In the genomic region with DNA sequence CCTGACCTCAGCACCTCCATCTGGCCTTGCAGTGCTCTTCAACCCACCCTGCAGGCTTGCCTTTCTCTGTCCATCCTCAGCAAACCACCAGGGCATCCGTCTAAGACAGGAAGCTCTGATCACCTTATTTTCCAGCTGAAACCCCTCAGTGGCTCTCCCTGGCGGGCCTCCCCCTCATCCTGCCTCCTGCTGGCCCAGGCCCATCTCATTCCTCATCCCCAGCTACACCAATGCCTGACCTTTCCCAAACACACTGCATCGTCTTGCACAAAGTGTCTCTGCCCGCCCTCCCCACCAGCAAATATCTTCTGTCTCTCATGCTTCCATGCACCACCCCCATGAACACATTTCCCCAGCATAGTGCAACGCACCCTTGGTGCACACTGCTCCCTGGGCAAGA, we compare ENCODE assay signal across 14 cellular contexts.
DNase-seq lines count a peak whose midpoint lies in the region; ATAC-seq and TF ChIP-seq lines count a peak whose summit lies in the region.
"Had no signal": no experiment of that assay in that cellular context is flagged by ENCODE, and none has a peak within 500 bp of the region (broad histone marks: within the 10 kb centered on the region; RNA-seq: fewer than 3 reads in every experiment).

No MANE protein-coding gene starts in this region.

- no peak for TF ChIP-seq CTCF in OCI-LY7 (conservative IDR thresholded peaks at IDR 0.05; ENCODE audit: low read length)

- H3K4me3 ChIP-seq in OCI-LY7 (ENCODE audit: low read depth, low read length, poor library complexity, severe bottlenecking) (no peak overlapping the region), trophoblast cell (ENCODE audit: low read depth, low read length) (peak overlapping the region; percentile 25)

- no peak overlapping the region for H2BK120ac ChIP-seq in trophoblast cell (ENCODE audit: insufficient read depth, low read length, poor library complexity)

- no TSS peak for BruUV-seq in OCI-LY7 (replicated peaks; lab: Mats Ljungman, UMichigan)

- peaks cover 46 to 49% of the 10 kb centered on the region in 2 donors for H3K4me1 Mint-ChIP-seq in immature natural killer cell

- H3K36me3 Mint-ChIP-seq in immature natural killer cell, result no peaks in the 10 kb centered on the region

- no peak overlapping the region for H2BK5ac ChIP-seq in trophoblast cell (ENCODE audit: low read depth, low read length, poor library complexity)

- H3K4me2 ChIP-seq in OCI-LY7 (ENCODE audit: low read length) (no peak overlapping the region), trophoblast cell (ENCODE audit: low read length) (no peak overlapping the region)

- H3K9ac ChIP-seq in trophoblast cell (ENCODE audit: low read length), result no peak overlapping the region

- no peak overlapping the region for H4K8ac ChIP-seq in trophoblast cell (ENCODE audit: low read depth, low read length)

- H3K4me3 Mint-ChIP-seq in immature natural killer cell, result no peak overlapping the region

- H3K14ac ChIP-seq in trophoblast cell (ENCODE audit: low read length), result no peak overlapping the region

- peak overlapping the region; percentile 23 for H3K18ac ChIP-seq in trophoblast cell (ENCODE audit: low read length)

- peaks cover 30% of the 10 kb centered on the region for H3K79me1 ChIP-seq in trophoblast cell (ENCODE audit: low read length)

- H2AFZ ChIP-seq in OCI-LY7 (ENCODE audit: low read length) (0 out of 2 replicates have a peak overlapping the region, but pooled peaks have one; percentile 58), trophoblast cell (ENCODE audit: insufficient read depth, low read length, poor library complexity) (no peak overlapping the region)

- H3K27ac Mint-ChIP-seq in immature natural killer cell, result peak overlapping the region in 5 of 6 donors; percentile 20 to 97 (median 67)

- no peak overlapping the region for H2BK12ac ChIP-seq in trophoblast cell (ENCODE audit: low read length)

- H3K9me3 Mint-ChIP-seq in immature natural killer cell, result no peaks in the 10 kb centered on the region

- H3K4me1 ChIP-seq in OCI-LY7 (ENCODE audit: insufficient read depth, low read length, poor library complexity, severe bottlenecking) (peaks cover 52% of the 10 kb centered on the region), trophoblast cell (ENCODE audit: control insufficient read depth in 1 of 2, insufficient read depth in 2 of 2, low read length in 2 of 2) (peaks cover 27 to 40% of the 10 kb centered on the region in 2 experiments)

- DNase-seq in activated CD8-positive, alpha-beta memory T cell treated with anti-CD3 and anti-CD28 coated beads for 24 hours, result peak; percentile 43
- DNase-seq in activated CD8-positive, alpha-beta memory T cell treated with anti-CD3 and anti-CD28 coated beads, Interleukin-2, amount 50 U/mL, for 4 hours, result no peak
- DNase-seq in OCI-LY7 (ENCODE audit: low spot score), result no peak
- DNase-seq in immature natural killer cell, result no peak
- no peak for DNase-seq in trophoblast cell
- no peak for DNase-seq in stimulated activated CD4-positive, alpha-beta T cell treated with anti-CD3 and anti-CD28 coated beads, Interleukin-2, amount 100 ng/mL, for 48 hours
- DNase-seq: AML-193, Calu3, Karpas-422, NCI-H1105 treated with DMSO at 0.1 percent for 48 hours, NCI-H187, NCI-H69 had no signal

- H3K27me3 Mint-ChIP-seq in immature natural killer cell (ENCODE audit: low read depth in 3 of 3), result peaks cover 11 to 21% (median 13%) of the 10 kb centered on the region in 3 donors

- H3K27me3 ChIP-seq in trophoblast cell (ENCODE audit: insufficient read depth, low read length), result no peaks in the 10 kb centered on the region

- H3K4ac ChIP-seq in trophoblast cell (ENCODE audit: low read depth, low read length), result no peak overlapping the region

- no peaks in the 10 kb centered on the region for H3K9me2 ChIP-seq in OCI-LY7 (ENCODE audit: insufficient read depth, low read length)

- H3K27ac ChIP-seq in OCI-LY7 (ENCODE audit: low read depth, low read length, poor library complexity, severe bottlenecking), result no peak overlapping the region
- H3K27ac ChIP-seq in trophoblast cell (ENCODE audit: low read depth, low read length), result no peak overlapping the region

- intact Hi-C loops in OCI-LY7 (cut with micrococcal nuclease; ENCODE audit: unreplicated experiment), result no loop called here

- no peaks in the 10 kb centered on the region for H4K20me1 ChIP-seq in OCI-LY7 (ENCODE audit: insufficient read depth, low read length)

- POLR2A ChIA-PET in OCI-LY7 (lab: Charles Lee), result interaction anchor here (0.6 to 1.5 kb wide), 5 partner anchors 12 to 493 kb away, joined by 3 to 4 read pairs (median 3); no protein-coding TSS in a partner anchor

- peak overlapping the region; percentile 21 for H2AK5ac ChIP-seq in trophoblast cell (ENCODE audit: low read length)

- ATAC-seq in HG03469 (IDR thresholded peaks at IDR 0.05; ENCODE audit: unreplicated experiment) (no peak), HG02840 (IDR thresholded peaks at IDR 0.05; ENCODE audit: low FRiP score, unreplicated experiment) (no peak)

- H3K79me2 ChIP-seq in OCI-LY7 (ENCODE audit: insufficient read depth, low read depth, low read length), result no peaks in the 10 kb centered on the region
- peaks cover 2% of the 10 kb centered on the region for H3K79me2 ChIP-seq in trophoblast cell (ENCODE audit: control insufficient read depth, insufficient read depth, low read length, poor library complexity)

- H3K9me3 ChIP-seq in OCI-LY7 (ENCODE audit: low read length) (peaks cover 4% of the 10 kb centered on the region; the same call in 1 of the 2 replicates), trophoblast cell (ENCODE audit: insufficient read depth, low read depth, low read length) (peaks cover 2% of the 10 kb centered on the region)

- H3K23ac ChIP-seq in trophoblast cell (ENCODE audit: low read length), result no peak overlapping the region

- H3K36me3 ChIP-seq in OCI-LY7 (ENCODE audit: insufficient read depth, low read length) (no peaks in the 10 kb centered on the region), trophoblast cell (ENCODE audit: control insufficient read depth in 1 of 2, insufficient read depth in 2 of 2, low read length in 2 of 2) (no peaks in the 10 kb centered on the region)

- H4K91ac ChIP-seq in trophoblast cell (ENCODE audit: low read depth, low read length), result peak overlapping the region; percentile 4

- WGBS in trophoblast cell (ENCODE audit: extremely low coverage, insufficient coverage, insufficient read length), result no CpG with 5 or more reads among the region's 5 CpGs

- CTCF ChIA-PET in OCI-LY7 (lab: Charles Lee; ENCODE audit: unreplicated experiment), result no interaction called here

- H4K12ac ChIP-seq in trophoblast cell (ENCODE audit: low read depth, low read length), result no peak overlapping the region
